Comparison of ENCODE assay signal across 8 cellular contexts in the genomic region with DNA sequence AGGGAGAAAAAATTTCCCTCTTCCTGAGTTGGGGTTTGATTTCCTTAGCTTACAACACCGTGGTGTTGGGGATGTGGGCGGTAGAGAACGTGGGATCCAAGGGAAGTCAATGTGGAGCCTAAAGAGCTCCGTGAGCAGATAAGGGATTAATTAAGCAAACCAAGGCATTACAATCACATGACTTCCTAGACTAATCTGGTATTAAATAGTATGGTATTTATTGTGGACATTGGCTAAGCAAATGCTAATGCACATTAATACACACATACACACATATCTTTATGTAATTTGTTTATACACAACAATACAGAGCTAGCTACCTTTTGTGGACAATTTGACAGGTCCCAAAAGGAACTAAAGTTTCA. TPM values are rescaled to one million over a fixed set of nuclear protein-coding genes. Genes with fewer than 3 reads are reported as not detected.
DNase-seq lines count a peak whose midpoint lies in the region; ATAC-seq, FAIRE-seq and TF ChIP-seq lines count a peak whose summit lies in the region.

No MANE protein-coding gene starts in this region.

- TF ChIP-seq POLR2A in HepG2 (IDR thresholded peaks at IDR 0.05; ENCODE audit: insufficient read depth in 1 of 2, low read depth in 2 of 2, low read length in 2 of 2) (no peak), tibial nerve (IDR thresholded peaks at IDR 0.05) (no peak)

- H3K9me3 ChIP-seq in HepG2 (ENCODE audit: low read length) (no peaks in the 10 kb centered on the region), tibial nerve (no peaks in the 10 kb centered on the region)

- WGBS in adipose tissue, 3 donors, result 5 to 7% (median 5%) methylated on average over 4 of the region's 4 CpGs
- 2% methylated on average over 4 of the region's 4 CpGs for WGBS in HepG2 (ENCODE audit: low lambda C conversion rate)
- WGBS in tibial nerve, 2 donors, result 9 to 14% methylated on average over 4 of the region's 4 CpGs

- intact Hi-C loops in HepG2 (cut with micrococcal nuclease; ENCODE audit: unreplicated experiment), result loop anchor here (2.0 to 5.0 kb wide), 2 partner anchors 35 to 104 kb away; a partner anchor contains a TSS
- intact Hi-C loops in left colon (cut with DNase I, micrococcal nuclease), result no loop called here

- H2AFZ ChIP-seq in HepG2 (ENCODE audit: low read length), result no peak overlapping the region

- POLR2A ChIA-PET in HepG2 (lab: Yijun Ruan, JAX), result interaction anchor here (0.7 to 3.8 kb wide), 26 partner anchors 9 to 1232 kb away, joined by 3 to 96 read pairs (median 10); a partner anchor contains a TSS

- H3K9ac ChIP-seq in HepG2 (ENCODE audit: insufficient read depth, low read depth, low read length), result peak overlapping the region; percentile 90

- ATAC-seq in activated T-cell treated with anti-CD3 and anti-CD28 coated beads, Interleukin-2, amount 50 U/mL, for 72 hours (replicated peaks in 1 of 2), result no peak
- no peak for ATAC-seq in HepG2
- ATAC-seq in HG02763 (IDR thresholded peaks at IDR 0.05; ENCODE audit: unreplicated experiment), result no peak
- no peak for ATAC-seq in left colon

- TF ChIP-seq EP300 in HepG2 (IDR thresholded peaks at IDR 0.05; ENCODE audit: low read depth in 2 of 2, low read length in 2 of 2), result no peak
- no peak for TF ChIP-seq EP300 in HepG2 (CRISPR knock-in tag; IDR thresholded peaks at IDR 0.05; ENCODE audit: borderline replicate concordance)
- no peak for TF ChIP-seq EP300 in tibial nerve (IDR thresholded peaks at IDR 0.05)

- H3K27me3 ChIP-seq in HepG2 (ENCODE audit: control insufficient read depth in 1 of 2, insufficient read depth in 2 of 2, low read length in 2 of 2) (no peaks in the 10 kb centered on the region; a peak in 1 of 5 replicates), tibial nerve (no peaks in the 10 kb centered on the region)

- DNase-seq in activated T-cell treated with anti-CD3 and anti-CD28 coated beads, Interleukin-2, amount 50 U/mL, for 72 hours, result no peak
- DNase-seq in activated T-cell treated with anti-CD3 and anti-CD28 coated beads, Interleukin-2, amount 50 U/mL, for 1 hour, result no peak
- DNase-seq in HepG2 (ENCODE audit: low spot score) (no peak), tibial nerve (ENCODE audit: low spot score in 2 of 2) (no peak), left colon (no peak)
- no peak for DNase-seq in central memory CD4-positive, alpha-beta T cell

- no peaks in the 10 kb centered on the region for H3K27me3 Mint-ChIP-seq in activated T-cell treated with anti-CD3 and anti-CD28 coated beads, Interleukin-2, amount 50 U/mL, for 72 hours (ENCODE audit: low read depth)

- peak overlapping the region; percentile 95 for H3K4me2 ChIP-seq in HepG2 (ENCODE audit: low read depth, low read length)

- no peaks in the 10 kb centered on the region for H4K20me1 ChIP-seq in HepG2 (ENCODE audit: insufficient read depth, low read length)

- in situ Hi-C loops in HepG2 (cut with HindIII; ENCODE audit: extremely low pct_ligation_motif_present, low pct_unique_long_range_greater_than_20kb), result loop anchor here (5.0 kb wide), 1 partner anchor 35 kb away; a partner anchor contains a TSS

- TF ChIP-seq CTCF in HepG2 (CRISPR knock-in tag; IDR thresholded peaks at IDR 0.05), result no peak
- no peak for TF ChIP-seq CTCF in tibial nerve (IDR thresholded peaks at IDR 0.05)

- no peak for FAIRE-seq in HepG2 (lab: Jason Lieb, UNC)

- H3K4me3 ChIP-seq in HepG2 (replicated peaks in 1 of 3; ENCODE audit: insufficient read depth in 1 of 3, low read depth in 2 of 3, low read length in 3 of 3), result peak overlapping the region; percentile 91 to 94 (median 91)
- H3K4me3 ChIP-seq in tibial nerve, result peak overlapping the region; percentile 69 to 95 (median 82)

- no peaks in the 10 kb centered on the region; a peak in 2 of 5 replicates for H3K36me3 ChIP-seq in HepG2 (replicated peaks in 1 of 2; ENCODE audit: control insufficient read depth in 1 of 2, insufficient read depth in 2 of 2, low read length in 2 of 2)
- H3K36me3 ChIP-seq in tibial nerve, result peaks cover 0 to 19% (median 0%) of the 10 kb centered on the region in 3 donors

- CTCF ChIA-PET in HepG2 (lab: Yijun Ruan, JAX; ENCODE audit: low intra/inter-chr PET ratio, low total read pairs), result interaction anchor here (1.1 to 2.6 kb wide), 3 partner anchors 10 to 95 kb away, joined by 3 to 12 read pairs (median 3); a partner anchor contains a TSS

- peaks cover 12% of the 10 kb centered on the region for H3K79me2 ChIP-seq in HepG2 (ENCODE audit: insufficient read depth, low read length)

- H3K4me1 ChIP-seq in HepG2 (ENCODE audit: insufficient read depth, low read length) (peaks cover 37% of the 10 kb centered on the region), tibial nerve (peaks cover 0 to 56% (median 31%) of the 10 kb centered on the region in 4 donors)

- H3K27ac Mint-ChIP-seq in activated T-cell treated with anti-CD3 and anti-CD28 coated beads, Interleukin-2, amount 50 U/mL, for 72 hours, result peak overlapping the region; percentile 97

- no TSS peak for BruUV-seq in HepG2 (replicated peaks; lab: Mats Ljungman, UMichigan)

- peaks cover 46% of the 10 kb centered on the region for H3K4me1 Mint-ChIP-seq in activated T-cell treated with anti-CD3 and anti-CD28 coated beads, Interleukin-2, amount 50 U/mL, for 72 hours (ENCODE audit: low read depth)

- H3K36me3 Mint-ChIP-seq in activated T-cell treated with anti-CD3 and anti-CD28 coated beads, Interleukin-2, amount 50 U/mL, for 72 hours (ENCODE audit: insufficient read depth in 2 of 2), result peaks cover 5 to 10% of the 10 kb centered on the region in 2 donors

- peak overlapping the region; percentile 99 to 100 for H3K4me3 Mint-ChIP-seq in activated T-cell treated with anti-CD3 and anti-CD28 coated beads, Interleukin-2, amount 50 U/mL, for 72 hours

- no peaks in the 10 kb centered on the region for H3K9me3 Mint-ChIP-seq in activated T-cell treated with anti-CD3 and anti-CD28 coated beads, Interleukin-2, amount 50 U/mL, for 72 hours

- no peak for TF ChIP-seq RAD21 in HepG2 (CRISPR knock-in tag; IDR thresholded peaks at IDR 0.05)

- H3K27ac ChIP-seq in adipose tissue (ENCODE audit: low read depth, low read length) (peak overlapping the region; percentile 88), HepG2 (ENCODE audit: extremely low read length, insufficient read depth, low read length) (peak overlapping the region; percentile 89), tibial nerve (peak overlapping the region; percentile 90 to 99 (median 96))

RNA-seq across cellular contexts. Expression of a gene that starts 0.8 kb away (rescaled TPM):
- 10 to 100 TPM; 35.4 to 40.2 TPM for total RNA-seq in activated T-cell treated with anti-CD3 and anti-CD28 coated beads, Interleukin-2, amount 50 U/mL, for 72 hours
- polyA plus RNA-seq in adipose tissue, result 10 to 100 TPM; 15.3 to 51.7 (median 26.7) TPM
- total RNA-seq in HepG2 (2016; rRNA removed; fragmentation: Illumina TruSeq; extraction: Trizol), result 27.1 and 32.9 TPM in 2 replicates
- 13.2 and 13.9 TPM in 2 replicates for total RNA-seq in HepG2 (2016; cell fraction: cytosol; rRNA removed; fragmentation: Illumina TruSeq; extraction: Trizol; ENCODE audit: low read depth)
- total RNA-seq in HepG2 (2016; cell fraction: insoluble cytoplasmic fraction; rRNA removed; fragmentation: Illumina TruSeq; extraction: Trizol), result 26.4 and 30.9 TPM in 2 replicates
- total RNA-seq in HepG2 (2016; cell fraction: membrane; rRNA removed; fragmentation: Illumina TruSeq; extraction: Trizol), result 32.7 and 39.6 TPM in 2 replicates
- 18.2 and 18.7 TPM in 2 replicates for total RNA-seq in HepG2 (2016; cell fraction: nucleus; rRNA removed; fragmentation: Illumina TruSeq; extraction: Trizol)
- polyA plus RNA-seq in HepG2 (2011; rRNA removed), result 39.4 and 46.7 TPM in 2 replicates
- 37.2 and 48.5 TPM in 2 replicates for polyA plus RNA-seq in HepG2 (2011; cell fraction: cytosol; rRNA removed)
- polyA plus RNA-seq in HepG2 (2011; cell fraction: nucleus; rRNA removed), result 33.0 and 35.2 TPM in 2 replicates
- 16.6 and 19.8 TPM in 2 replicates for polyA plus RNA-seq in HepG2 (2012)
- polyA plus RNA-seq in HepG2 (2016; cell fraction: cytosol; fragmentation: Illumina TruSeq; extraction: Trizol; ENCODE audit: low read depth), result 9.3 and 14.8 TPM in 2 replicates
- polyA plus RNA-seq in HepG2 (2016; cell fraction: insoluble cytoplasmic fraction; fragmentation: Illumina TruSeq; extraction: Trizol; ENCODE audit: low read depth), result 23.1 and 24.0 TPM in 2 replicates
- 22.3 and 25.8 TPM in 2 replicates for polyA plus RNA-seq in HepG2 (2016; cell fraction: membrane; fragmentation: Illumina TruSeq; extraction: Trizol; ENCODE audit: low read depth)
- 17.4 and 20.5 TPM in 2 replicates for polyA plus RNA-seq in HepG2 (2016; cell fraction: nucleus; fragmentation: Illumina TruSeq; extraction: Trizol; ENCODE audit: insufficient read depth, low read depth)
- polyA minus RNA-seq in HepG2 (2011; rRNA and poly(A)+ RNA removed; ENCODE audit: low replicate concordance), result 241 and 278 TPM in 2 replicates
- polyA minus RNA-seq in HepG2 (2011; cell fraction: cytosol; rRNA and poly(A)+ RNA removed), result 36.8 and 40.2 TPM in 2 replicates
- 33.3 and 39.0 TPM in 2 replicates for polyA minus RNA-seq in HepG2 (2011; cell fraction: nucleus; rRNA and poly(A)+ RNA removed)
- total RNA-seq in tibial nerve, result 10 to 100 TPM; 50.0 to 81.6 (median 62.0) TPM
- 10 to 100 TPM; 31.5 to 35.1 TPM for total RNA-seq in left colon

RNA-seq across cellular contexts. Expression of a gene that starts 1.6 kb away (rescaled TPM):
- total RNA-seq in activated T-cell treated with anti-CD3 and anti-CD28 coated beads, Interleukin-2, amount 50 U/mL, for 72 hours, result 10 to 100 TPM; 61.8 to 72.7 TPM
- polyA plus RNA-seq in adipose tissue, result 10 to 100 TPM; 20.9 to 22.3 (median 21.3) TPM
- total RNA-seq in HepG2 (2016; rRNA removed; fragmentation: Illumina TruSeq; extraction: Trizol), result 31.2 and 33.2 TPM in 2 replicates
- total RNA-seq in HepG2 (2016; cell fraction: cytosol; rRNA removed; fragmentation: Illumina TruSeq; extraction: Trizol; ENCODE audit: low read depth), result 85.1 and 99.3 TPM in 2 replicates
- 29.7 and 31.9 TPM in 2 replicates for total RNA-seq in HepG2 (2016; cell fraction: insoluble cytoplasmic fraction; rRNA removed; fragmentation: Illumina TruSeq; extraction: Trizol)
- 92.8 and 102 TPM in 2 replicates for total RNA-seq in HepG2 (2016; cell fraction: membrane; rRNA removed; fragmentation: Illumina TruSeq; extraction: Trizol)
- 8.5 and 12.0 TPM in 2 replicates for total RNA-seq in HepG2 (2016; cell fraction: nucleus; rRNA removed; fragmentation: Illumina TruSeq; extraction: Trizol)
- polyA plus RNA-seq in HepG2 (2011; rRNA removed), result 27.9 and 35.5 TPM in 2 replicates
- polyA plus RNA-seq in HepG2 (2011; cell fraction: cytosol; rRNA removed), result 32.7 and 35.7 TPM in 2 replicates
- polyA plus RNA-seq in HepG2 (2011; cell fraction: nucleus; rRNA removed), result 6.2 and 9.4 TPM in 2 replicates
- 17.5 and 19.8 TPM in 2 replicates for polyA plus RNA-seq in HepG2 (2012)
- 123 and 144 TPM in 2 replicates for polyA plus RNA-seq in HepG2 (2016; cell fraction: cytosol; fragmentation: Illumina TruSeq; extraction: Trizol; ENCODE audit: low read depth)
- polyA plus RNA-seq in HepG2 (2016; cell fraction: insoluble cytoplasmic fraction; fragmentation: Illumina TruSeq; extraction: Trizol; ENCODE audit: low read depth), result 34.0 and 41.8 TPM in 2 replicates
- polyA plus RNA-seq in HepG2 (2016; cell fraction: membrane; fragmentation: Illumina TruSeq; extraction: Trizol; ENCODE audit: low read depth), result 103 and 111 TPM in 2 replicates
- polyA plus RNA-seq in HepG2 (2016; cell fraction: nucleus; fragmentation: Illumina TruSeq; extraction: Trizol; ENCODE audit: insufficient read depth, low read depth), result 23.6 and 24.1 TPM in 2 replicates
- polyA minus RNA-seq in HepG2 (2011; rRNA and poly(A)+ RNA removed; ENCODE audit: low replicate concordance), result 19.6 and 64.2 TPM in 2 replicates
- polyA minus RNA-seq in HepG2 (2011; cell fraction: cytosol; rRNA and poly(A)+ RNA removed), result 9.3 TPM in 2 replicates
- polyA minus RNA-seq in HepG2 (2011; cell fraction: nucleus; rRNA and poly(A)+ RNA removed), result 2.7 and 3.7 TPM in 2 replicates
- 10 to 100 TPM; 15.1 to 41.7 (median 24.6) TPM for total RNA-seq in tibial nerve
- total RNA-seq in left colon, result 10 to 100 TPM; 23.2 to 29.5 TPM

RNA-seq across cellular contexts. Expression of a gene that starts 7.3 kb away (rescaled TPM):
- total RNA-seq in activated T-cell treated with anti-CD3 and anti-CD28 coated beads, Interleukin-2, amount 50 U/mL, for 72 hours, result 1 to 10 TPM in 1 of 2 donors, under 1 TPM in 1; 0.44 to 1.1 TPM
- polyA plus RNA-seq in adipose tissue (100 to 1,000 TPM in 1 of 3 donors, 1 to 10 TPM in 1, under 1 TPM in 1; 0.31 to 209 (median 1.0) TPM), HepG2 (2011; rRNA removed) (59.7 and 80.6 TPM in 2 replicates)
- total RNA-seq in HepG2 (2016; rRNA removed; fragmentation: Illumina TruSeq; extraction: Trizol) (39.7 and 101 TPM in 2 replicates), tibial nerve (1 to 10 TPM in 1 of 4 donors, not detected in 3; 1.5 TPM), left colon (100 to 1,000 TPM; 152 to 244 TPM)
- 32.8 and 38.8 TPM in 2 replicates for total RNA-seq in HepG2 (2016; cell fraction: cytosol; rRNA removed; fragmentation: Illumina TruSeq; extraction: Trizol; ENCODE audit: low read depth)
- total RNA-seq in HepG2 (2016; cell fraction: insoluble cytoplasmic fraction; rRNA removed; fragmentation: Illumina TruSeq; extraction: Trizol), result 36.4 and 95.0 TPM in 2 replicates
- 38.5 and 51.4 TPM in 2 replicates for total RNA-seq in HepG2 (2016; cell fraction: membrane; rRNA removed; fragmentation: Illumina TruSeq; extraction: Trizol)
- 91.1 and 122 TPM in 2 replicates for total RNA-seq in HepG2 (2016; cell fraction: nucleus; rRNA removed; fragmentation: Illumina TruSeq; extraction: Trizol)
- 50.4 and 79.1 TPM in 2 replicates for polyA plus RNA-seq in HepG2 (2011; cell fraction: cytosol; rRNA removed)
- 344 and 397 TPM in 2 replicates for polyA plus RNA-seq in HepG2 (2011; cell fraction: nucleus; rRNA removed)
- polyA plus RNA-seq in HepG2 (2012), result 73.0 and 80.9 TPM in 2 replicates
- polyA plus RNA-seq in HepG2 (2016; cell fraction: cytosol; fragmentation: Illumina TruSeq; extraction: Trizol; ENCODE audit: low read depth), result 21.5 and 22.3 TPM in 2 replicates
- 28.4 and 31.4 TPM in 2 replicates for polyA plus RNA-seq in HepG2 (2016; cell fraction: insoluble cytoplasmic fraction; fragmentation: Illumina TruSeq; extraction: Trizol; ENCODE audit: low read depth)
- polyA plus RNA-seq in HepG2 (2016; cell fraction: membrane; fragmentation: Illumina TruSeq; extraction: Trizol; ENCODE audit: low read depth), result 29.6 and 33.0 TPM in 2 replicates
- 202 and 204 TPM in 2 replicates for polyA plus RNA-seq in HepG2 (2016; cell fraction: nucleus; fragmentation: Illumina TruSeq; extraction: Trizol; ENCODE audit: insufficient read depth, low read depth)
- polyA minus RNA-seq in HepG2 (2011; rRNA and poly(A)+ RNA removed; ENCODE audit: low replicate concordance), result 75.4 TPM in 1 of 2 replicates, not detected in the other
- polyA minus RNA-seq in HepG2 (2011; cell fraction: cytosol; rRNA and poly(A)+ RNA removed), result 29.5 and 41.4 TPM in 2 replicates
- polyA minus RNA-seq in HepG2 (2011; cell fraction: nucleus; rRNA and poly(A)+ RNA removed), result 30.3 and 40.7 TPM in 2 replicates

RNA-seq across cellular contexts. Expression of a gene that starts 33.2 kb away (rescaled TPM):
- total RNA-seq in activated T-cell treated with anti-CD3 and anti-CD28 coated beads, Interleukin-2, amount 50 U/mL, for 72 hours, result 100 to 1,000 TPM in 1 of 2 donors, 10 to 100 TPM in 1; 99.7 to 104 TPM
- polyA plus RNA-seq in adipose tissue, result 10 to 100 TPM; 21.4 to 53.8 (median 48.7) TPM
- 13.1 and 21.3 TPM in 2 replicates for total RNA-seq in HepG2 (2016; rRNA removed; fragmentation: Illumina TruSeq; extraction: Trizol)
- total RNA-seq in HepG2 (2016; cell fraction: cytosol; rRNA removed; fragmentation: Illumina TruSeq; extraction: Trizol; ENCODE audit: low read depth), result 7.8 and 8.7 TPM in 2 replicates
- 13.2 and 20.4 TPM in 2 replicates for total RNA-seq in HepG2 (2016; cell fraction: insoluble cytoplasmic fraction; rRNA removed; fragmentation: Illumina TruSeq; extraction: Trizol)
- total RNA-seq in HepG2 (2016; cell fraction: membrane; rRNA removed; fragmentation: Illumina TruSeq; extraction: Trizol), result 6.4 and 7.1 TPM in 2 replicates
- total RNA-seq in HepG2 (2016; cell fraction: nucleus; rRNA removed; fragmentation: Illumina TruSeq; extraction: Trizol), result 34.5 and 38.1 TPM in 2 replicates
- polyA plus RNA-seq in HepG2 (2011; rRNA removed), result 21.0 and 24.1 TPM in 2 replicates
- polyA plus RNA-seq in HepG2 (2011; cell fraction: cytosol; rRNA removed), result 6.4 and 7.0 TPM in 2 replicates
- 89.5 and 95.6 TPM in 2 replicates for polyA plus RNA-seq in HepG2 (2011; cell fraction: nucleus; rRNA removed)
- 18.5 and 25.0 TPM in 2 replicates for polyA plus RNA-seq in HepG2 (2012)
- 1.0 and 1.5 TPM in 2 replicates for polyA plus RNA-seq in HepG2 (2016; cell fraction: cytosol; fragmentation: Illumina TruSeq; extraction: Trizol; ENCODE audit: low read depth)
- 11.3 and 14.8 TPM in 2 replicates for polyA plus RNA-seq in HepG2 (2016; cell fraction: insoluble cytoplasmic fraction; fragmentation: Illumina TruSeq; extraction: Trizol; ENCODE audit: low read depth)
- 3.5 and 3.7 TPM in 2 replicates for polyA plus RNA-seq in HepG2 (2016; cell fraction: membrane; fragmentation: Illumina TruSeq; extraction: Trizol; ENCODE audit: low read depth)
- 65.5 and 70.0 TPM in 2 replicates for polyA plus RNA-seq in HepG2 (2016; cell fraction: nucleus; fragmentation: Illumina TruSeq; extraction: Trizol; ENCODE audit: insufficient read depth, low read depth)
- 32.0 and 82.6 TPM in 2 replicates for polyA minus RNA-seq in HepG2 (2011; rRNA and poly(A)+ RNA removed; ENCODE audit: low replicate concordance)
- polyA minus RNA-seq in HepG2 (2011; cell fraction: cytosol; rRNA and poly(A)+ RNA removed), result 17.5 and 19.3 TPM in 2 replicates
- polyA minus RNA-seq in HepG2 (2011; cell fraction: nucleus; rRNA and poly(A)+ RNA removed), result 62.1 and 93.5 TPM in 2 replicates
- total RNA-seq in tibial nerve, result 100 to 1,000 TPM; 104 to 139 (median 117) TPM
- 10 to 100 TPM; 81.7 to 85.6 TPM for total RNA-seq in left colon

RNA-seq across cellular contexts. Expression of a gene that starts 35.7 kb away (rescaled TPM):
- 10 to 100 TPM; 46.7 to 50.7 TPM for total RNA-seq in activated T-cell treated with anti-CD3 and anti-CD28 coated beads, Interleukin-2, amount 50 U/mL, for 72 hours
- polyA plus RNA-seq in adipose tissue, result 1 to 10 TPM; 5.6 to 9.9 (median 9.7) TPM
- 7.8 and 22.0 TPM in 2 replicates for total RNA-seq in HepG2 (2016; rRNA removed; fragmentation: Illumina TruSeq; extraction: Trizol)
- 1.1 and 2.9 TPM in 2 replicates for total RNA-seq in HepG2 (2016; cell fraction: cytosol; rRNA removed; fragmentation: Illumina TruSeq; extraction: Trizol; ENCODE audit: low read depth)
- total RNA-seq in HepG2 (2016; cell fraction: insoluble cytoplasmic fraction; rRNA removed; fragmentation: Illumina TruSeq; extraction: Trizol), result 7.7 and 17.9 TPM in 2 replicates
- 4.4 and 5.8 TPM in 2 replicates for total RNA-seq in HepG2 (2016; cell fraction: membrane; rRNA removed; fragmentation: Illumina TruSeq; extraction: Trizol)
- 11.5 and 15.5 TPM in 2 replicates for total RNA-seq in HepG2 (2016; cell fraction: nucleus; rRNA removed; fragmentation: Illumina TruSeq; extraction: Trizol)
- 9.2 and 11.2 TPM in 2 replicates for polyA plus RNA-seq in HepG2 (2011; rRNA removed)
- 6.2 TPM in 2 replicates for polyA plus RNA-seq in HepG2 (2011; cell fraction: cytosol; rRNA removed)
- polyA plus RNA-seq in HepG2 (2011; cell fraction: nucleus; rRNA removed), result 29.6 and 34.0 TPM in 2 replicates
- 9.0 and 10.3 TPM in 2 replicates for polyA plus RNA-seq in HepG2 (2012)
- polyA plus RNA-seq in HepG2 (2016; cell fraction: cytosol; fragmentation: Illumina TruSeq; extraction: Trizol; ENCODE audit: low read depth), result 0.48 and 0.53 TPM in 2 replicates
- polyA plus RNA-seq in HepG2 (2016; cell fraction: insoluble cytoplasmic fraction; fragmentation: Illumina TruSeq; extraction: Trizol; ENCODE audit: low read depth), result 9.4 and 12.7 TPM in 2 replicates
- 1.5 and 1.6 TPM in 2 replicates for polyA plus RNA-seq in HepG2 (2016; cell fraction: membrane; fragmentation: Illumina TruSeq; extraction: Trizol; ENCODE audit: low read depth)
- polyA plus RNA-seq in HepG2 (2016; cell fraction: nucleus; fragmentation: Illumina TruSeq; extraction: Trizol; ENCODE audit: insufficient read depth, low read depth), result 25.3 and 28.1 TPM in 2 replicates
- 34.8 and 47.2 TPM in 2 replicates for polyA minus RNA-seq in HepG2 (2011; rRNA and poly(A)+ RNA removed; ENCODE audit: low replicate concordance)
- polyA minus RNA-seq in HepG2 (2011; cell fraction: cytosol; rRNA and poly(A)+ RNA removed), result 11.2 and 12.0 TPM in 2 replicates
- polyA minus RNA-seq in HepG2 (2011; cell fraction: nucleus; rRNA and poly(A)+ RNA removed), result 11.9 and 12.7 TPM in 2 replicates
- total RNA-seq in tibial nerve, result 10 to 100 TPM; 14.6 to 42.4 (median 23.9) TPM
- 10 to 100 TPM; 47.4 to 54.8 TPM for total RNA-seq in left colon

Comparison
In these comparisons a context has a peak if more than half of its experiments do, and no peak if none do; other contexts are left out.
1. RNA of a gene that starts 7.3 kb away (total RNA-seq): 152 to 244 TPM in left colon and 32.8 to 122 TPM in HepG2; 0.44 to 1.1 TPM in activated T-cell treated with anti-CD3 and anti-CD28 coated beads, Interleukin-2, amount 50 U/mL, for 72 hours and 1.5 TPM in tibial nerve; every median in the first group is over 10 times any median in the second.
2. Peak in every context shown above with its lines, with median percentiles within 50 percentile points of each other: H3K27ac ChIP-seq.